Comparison of ENCODE assay signal across 1 cellular context in the genomic region with DNA sequence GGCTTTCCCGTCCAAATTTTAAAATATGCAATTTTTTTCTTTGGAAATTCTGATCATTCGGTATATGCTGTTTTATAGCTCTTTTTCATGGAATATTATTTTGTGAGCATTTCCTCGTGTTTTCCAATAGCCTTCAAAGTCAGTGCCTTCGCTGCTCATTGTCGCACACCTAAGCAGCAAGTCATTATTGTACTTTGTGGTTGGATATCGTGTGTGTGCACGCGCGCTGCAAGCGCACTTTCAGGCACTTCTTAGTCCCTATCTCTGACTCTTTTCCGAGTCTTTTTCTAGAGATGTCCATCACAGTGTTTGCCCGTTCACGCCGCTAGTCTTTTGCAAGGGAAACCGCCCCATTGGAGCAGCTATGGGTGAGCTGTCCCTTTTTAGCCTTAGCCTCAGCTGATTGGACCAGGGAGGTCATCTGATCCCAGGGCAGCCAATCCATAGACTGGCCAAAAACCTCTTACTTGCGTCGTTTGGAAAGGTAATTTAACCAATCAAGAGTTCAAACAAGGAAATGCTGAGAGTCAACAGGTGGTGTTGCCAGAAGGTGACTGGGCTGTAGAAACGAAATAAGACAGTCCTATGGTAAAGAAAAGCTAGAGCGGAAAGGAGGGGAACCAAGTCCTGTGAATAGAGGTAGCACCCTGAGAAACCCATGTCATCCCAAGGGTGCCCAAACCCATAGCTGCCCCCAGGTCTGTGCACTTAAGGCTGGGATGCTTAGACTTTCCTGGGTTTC.
A peak's percentile ranks its signal among the peaks of the same experiment; 100 is the strongest.
TF ChIP-seq lines count a peak whose summit lies in the region.

No MANE protein-coding gene starts in this region.

TF ChIP-seq in H1, 55 proteins besides CTCF, POLR2A, EP300 and RAD21 (continued from another document):
- TF ChIP-seq, protein P1, sequence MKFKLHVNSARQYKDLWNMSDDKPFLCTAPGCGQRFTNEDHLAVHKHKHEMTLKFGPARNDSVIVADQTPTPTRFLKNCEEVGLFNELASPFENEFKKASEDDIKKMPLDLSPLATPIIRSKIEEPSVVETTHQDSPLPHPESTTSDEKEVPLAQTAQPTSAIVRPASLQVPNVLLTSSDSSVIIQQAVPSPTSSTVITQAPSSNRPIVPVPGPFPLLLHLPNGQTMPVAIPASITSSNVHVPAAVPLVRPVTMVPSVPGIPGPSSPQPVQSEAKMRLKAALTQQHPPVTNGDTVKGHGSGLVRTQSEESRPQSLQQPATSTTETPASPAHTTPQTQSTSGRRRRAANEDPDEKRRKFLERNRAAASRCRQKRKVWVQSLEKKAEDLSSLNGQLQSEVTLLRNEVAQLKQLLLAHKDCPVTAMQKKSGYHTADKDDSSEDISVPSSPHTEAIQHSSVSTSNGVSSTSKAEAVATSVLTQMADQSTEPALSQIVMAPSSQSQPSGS (IDR thresholded peaks at IDR 0.05; ENCODE audit: low read length) = peak; percentile 40; the same call in 1 of the 2 replicates
- TF ChIP-seq MAFK (IDR thresholded peaks at IDR 0.05; ENCODE audit: low read depth, low read length) = no peak
- no peak for TF ChIP-seq TCF12 (IDR thresholded peaks at IDR 0.05; ENCODE audit: low read depth, low read length)
- peak; percentile 41; the same call in 1 of the 2 replicates for TF ChIP-seq CHD2 (IDR thresholded peaks at IDR 0.05; ENCODE audit: low read length)
- no peak; the same call in 1 of the 2 replicates for TF ChIP-seq BACH1 (IDR thresholded peaks at IDR 0.05; ENCODE audit: low read length)
- peak; percentile 74 for TF ChIP-seq SP1 (IDR thresholded peaks at IDR 0.05; ENCODE audit: low read depth, low read length)
- no peak for TF ChIP-seq NANOG (IDR thresholded peaks at IDR 0.05; ENCODE audit: insufficient read depth, low read depth, low read length, poor library complexity, severe bottlenecking)
- TF ChIP-seq RFX5 (IDR thresholded peaks at IDR 0.05; ENCODE audit: borderline replicate concordance, low read depth, low read length) = 0 out of 2 replicates have a peak, but pooled peaks have one; percentile 22
- TF ChIP-seq RBBP5 (IDR thresholded peaks at IDR 0.05; ENCODE audit: borderline replicate concordance, low read depth, low read length) = no peak
- 0 out of 2 replicates have a peak, but pooled peaks have one; percentile 12 for TF ChIP-seq TBP (IDR thresholded peaks at IDR 0.05; ENCODE audit: low read depth, low read length)
- peak; percentile 24; the same call in 1 of the 2 replicates for TF ChIP-seq TAF1 (IDR thresholded peaks at IDR 0.05; ENCODE audit: low read depth, low read length)
- no peak for TF ChIP-seq RXRA (IDR thresholded peaks at IDR 0.05; ENCODE audit: insufficient read depth, low read depth, low read length)
- TF ChIP-seq CBX8 (IDR thresholded peaks at IDR 0.05; ENCODE audit: borderline replicate concordance, low read depth, low read length) = no peak
- TF ChIP-seq, protein P2, sequence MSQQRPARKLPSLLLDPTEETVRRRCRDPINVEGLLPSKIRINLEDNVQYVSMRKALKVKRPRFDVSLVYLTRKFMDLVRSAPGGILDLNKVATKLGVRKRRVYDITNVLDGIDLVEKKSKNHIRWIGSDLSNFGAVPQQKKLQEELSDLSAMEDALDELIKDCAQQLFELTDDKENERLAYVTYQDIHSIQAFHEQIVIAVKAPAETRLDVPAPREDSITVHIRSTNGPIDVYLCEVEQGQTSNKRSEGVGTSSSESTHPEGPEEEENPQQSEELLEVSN (IDR thresholded peaks at IDR 0.05) = peak; percentile 33
- TF ChIP-seq HDAC2 (IDR thresholded peaks at IDR 0.05; ENCODE audit: borderline replicate concordance in 1 of 2, low read depth in 2 of 2, low read length in 2 of 2) = 0 out of 4 replicates have a peak, but pooled peaks of 1 of the 2 experiments have one; percentile 58
- no peak; the same call in none of the 2 replicates for TF ChIP-seq MAX (IDR thresholded peaks at IDR 0.05)
- TF ChIP-seq PHF8 (conservative IDR thresholded peaks at IDR 0.05; ENCODE audit: low read depth, low read length) = 0 out of 2 replicates have a peak, but pooled peaks have one; percentile 25
- TF ChIP-seq SUZ12 (IDR thresholded peaks at IDR 0.05; ENCODE audit: low read length) = no peak
- no peak for TF ChIP-seq EGR1 (IDR thresholded peaks at IDR 0.05; ENCODE audit: borderline replicate concordance, low read depth, low read length)
- TF ChIP-seq FOSL1 (IDR thresholded peaks at IDR 0.05; ENCODE audit: insufficient read depth, low read depth, low read length) = no peak
- no peak for TF ChIP-seq KDM1A (IDR thresholded peaks at IDR 0.05; ENCODE audit: borderline replicate concordance, low read length)
- no peak for TF ChIP-seq BCL11A (IDR thresholded peaks at IDR 0.05; ENCODE audit: low read depth in 2 of 2, low read length in 2 of 2)
- no peak for TF ChIP-seq POLR2AphosphoS5 (IDR thresholded peaks at IDR 0.05; ENCODE audit: low read depth, low read length)
- peak; percentile 86 for TF ChIP-seq USF2 (IDR thresholded peaks at IDR 0.05; ENCODE audit: low read length)
